ENCODE assay signal across 1 cellular context in the genomic region with DNA sequence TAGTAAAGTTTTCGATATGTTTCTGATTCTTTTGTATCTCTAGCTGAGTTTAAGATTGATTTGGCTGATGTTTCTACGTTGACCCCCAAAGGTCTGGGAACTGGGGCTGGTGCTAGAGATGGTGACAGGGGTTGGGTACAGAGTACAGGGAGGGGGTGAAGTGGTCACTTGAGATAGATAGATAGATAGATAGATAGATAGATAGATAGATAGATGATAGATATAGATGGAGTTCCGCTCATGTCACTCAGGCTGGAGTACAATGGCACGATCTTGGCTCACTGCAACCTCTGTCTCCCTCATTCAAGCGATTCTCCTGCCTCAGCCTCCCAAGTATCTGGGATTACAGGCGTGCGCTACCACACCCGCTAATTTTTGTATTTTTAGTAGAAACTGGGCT.
TF ChIP-seq lines count a peak whose summit lies in the region.

No MANE protein-coding gene starts in this region.

TF ChIP-seq in HCT116, 20 proteins besides CTCF, POLR2A, EP300 and RAD21 (continued from another document):
- TF ChIP-seq TCF7L2 (IDR thresholded peaks at IDR 0.05; ENCODE audit: borderline replicate concordance, extremely low read depth, insufficient read depth, insufficient read length) (no peak), FOSL1 (IDR thresholded peaks at IDR 0.05; ENCODE audit: low read depth) (no peak), JUND (IDR thresholded peaks at IDR 0.05) (no peak), ZFX (IDR thresholded peaks at IDR 0.05) (no peak), EZH2 (IDR thresholded peaks at IDR 0.05) (no peak), MAX (IDR thresholded peaks at IDR 0.05) (no peak), EGR1 (IDR thresholded peaks at IDR 0.05; ENCODE audit: low read depth) (no peak), EZH2phosphoT487 (IDR thresholded peaks at IDR 0.05; ENCODE audit: borderline replicate concordance) (no peak), CBX3 (IDR thresholded peaks at IDR 0.05; ENCODE audit: low read depth) (no peak), ZNF274 (IDR thresholded peaks at IDR 0.05; ENCODE audit: low read depth, low read length) (no peak), SIN3A (IDR thresholded peaks at IDR 0.05; ENCODE audit: low read depth) (no peak), ELF1 (IDR thresholded peaks at IDR 0.05; ENCODE audit: borderline replicate concordance, low read depth) (no peak), SP1 (IDR thresholded peaks at IDR 0.05; ENCODE audit: low read depth) (no peak), SRF (IDR thresholded peaks at IDR 0.05; ENCODE audit: low read depth) (no peak)
- TF ChIP-seq, protein P1, sequence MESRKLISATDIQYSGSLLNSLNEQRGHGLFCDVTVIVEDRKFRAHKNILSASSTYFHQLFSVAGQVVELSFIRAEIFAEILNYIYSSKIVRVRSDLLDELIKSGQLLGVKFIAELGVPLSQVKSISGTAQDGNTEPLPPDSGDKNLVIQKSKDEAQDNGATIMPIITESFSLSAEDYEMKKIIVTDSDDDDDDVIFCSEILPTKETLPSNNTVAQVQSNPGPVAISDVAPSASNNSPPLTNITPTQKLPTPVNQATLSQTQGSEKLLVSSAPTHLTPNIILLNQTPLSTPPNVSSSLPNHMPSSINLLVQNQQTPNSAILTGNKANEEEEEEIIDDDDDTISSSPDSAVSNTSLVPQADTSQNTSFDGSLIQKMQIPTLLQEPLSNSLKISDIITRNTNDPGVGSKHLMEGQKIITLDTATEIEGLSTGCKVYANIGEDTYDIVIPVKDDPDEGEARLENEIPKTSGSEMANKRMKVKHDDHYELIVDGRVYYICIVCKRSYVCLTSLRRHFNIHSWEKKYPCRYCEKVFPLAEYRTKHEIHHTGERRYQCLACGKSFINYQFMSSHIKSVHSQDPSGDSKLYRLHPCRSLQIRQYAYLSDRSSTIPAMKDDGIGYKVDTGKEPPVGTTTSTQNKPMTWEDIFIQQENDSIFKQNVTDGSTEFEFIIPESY (IDR thresholded peaks at IDR 0.05; ENCODE audit: extremely low read depth, insufficient replicate concordance, low read length), result no peak
TF ChIP-seq in HCT116: peak in this region for 0.
